10 cellular contexts compared by ENCODE assay signal in the genomic region with DNA sequence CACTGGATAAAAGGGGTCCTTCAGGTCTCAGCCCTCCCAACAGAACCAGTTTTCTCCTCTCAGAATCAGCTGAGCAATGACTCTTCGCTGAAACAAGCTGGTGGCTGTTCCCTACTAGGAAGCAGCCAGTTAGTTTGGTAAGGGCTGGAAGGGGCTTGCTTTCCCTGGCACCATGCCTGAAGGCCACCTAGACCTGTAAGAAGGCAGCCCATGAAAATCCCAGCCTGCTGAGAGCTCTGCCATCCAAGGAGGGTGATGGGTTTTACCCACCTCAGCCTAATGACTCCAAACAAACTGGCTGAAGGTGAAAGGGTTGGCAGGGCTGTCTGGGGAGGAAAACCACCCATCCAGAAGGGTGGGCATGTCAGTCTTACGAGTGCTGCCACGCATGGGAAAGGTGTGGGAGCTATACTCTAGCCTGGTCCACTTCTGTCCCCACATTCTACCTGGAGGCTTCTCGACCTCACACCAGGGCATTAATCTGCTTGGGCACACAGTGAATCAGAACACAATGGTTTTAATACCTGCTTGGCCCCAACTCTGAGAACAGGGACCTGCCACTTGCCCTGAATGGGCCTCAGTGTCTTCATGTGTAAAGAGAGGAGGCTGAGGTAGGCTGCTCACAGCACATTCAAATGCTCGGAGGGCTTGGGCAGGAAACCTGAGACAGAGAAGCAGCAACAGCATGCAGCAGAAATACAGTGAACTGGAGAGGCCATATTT. TPM values are rescaled to one million over a fixed set of nuclear protein-coding genes. Genes with fewer than 3 reads are reported as not detected.
DNase-seq lines count a peak whose midpoint lies in the region; ATAC-seq and TF ChIP-seq lines count a peak whose summit lies in the region.
"Had no signal": no experiment of that assay in that cellular context is flagged by ENCODE, and none has a peak within 500 bp of the region (broad histone marks: within the 10 kb centered on the region; RNA-seq: fewer than 3 reads in every experiment).

No MANE protein-coding gene starts in this region.

- peaks cover 14% of the 10 kb centered on the region for H3K36me3 Mint-ChIP-seq in activated naive CD4-positive, alpha-beta T cell treated with anti-CD3 and anti-CD28 coated beads, Interleukin-2, amount 50 U/mL, for 24 hours
- H3K36me3 Mint-ChIP-seq in activated T-helper 2 cell treated with anti-CD3 and anti-CD28 coated beads, Interferon-gamma antibody, Interleukin-2, Interleukin-4, amounts not matched to agents 10 μg/mL and 5 μg/mL and 100 μg/mL, durations not matched to agents 14 hours and 24 hours and 36 hours (ENCODE audit: low read depth) = peaks cover 67% of the 10 kb centered on the region
- H3K36me3 Mint-ChIP-seq in progenitor cell of endocrine pancreas (ENCODE audit: insufficient read depth) = peaks cover 3% of the 10 kb centered on the region

- no peak overlapping the region for H2AFZ ChIP-seq in osteoblast (ENCODE audit: low read length)

- TF ChIP-seq CTCF in coronary artery (IDR thresholded peaks at IDR 0.05) (no peak), osteoblast (IDR thresholded peaks at IDR 0.05; ENCODE audit: extremely low read depth, low read depth, low read length) (no peak), upper lobe of left lung (IDR thresholded peaks at IDR 0.05) (no peak), progenitor cell of endocrine pancreas (IDR thresholded peaks at IDR 0.05; ENCODE audit: unreplicated experiment) (no peak)

- H3K4me1 ChIP-seq in osteoblast (ENCODE audit: insufficient read depth, low read length) = peaks cover 22% of the 10 kb centered on the region
- peaks cover 70 to 96% (median 75%) of the 10 kb centered on the region in 4 donors for H3K4me1 ChIP-seq in upper lobe of left lung

- H3K27me3 ChIP-seq in osteoblast (ENCODE audit: insufficient read depth, low read length) (no peaks in the 10 kb centered on the region), upper lobe of left lung (no peaks in the 10 kb centered on the region)

- no peaks in the 10 kb centered on the region for H3K9me3 ChIP-seq in osteoblast (ENCODE audit: low read depth, low read length)
- no peaks in the 10 kb centered on the region for H3K9me3 ChIP-seq in upper lobe of left lung

- DNase-seq in activated naive CD4-positive, alpha-beta T cell (lab: John Stamatoyannopoulos, UW) = no peak
- DNase-seq in coronary artery (ENCODE audit: low spot score) (no peak), osteoblast (ENCODE audit: insufficient read length, low spot score, missing footprints) (no peak), upper lobe of left lung (no peak), NCI-H146 treated with DMSO at 0.1 percent for 48 hours (lab: John Stamatoyannopoulos, UW; ENCODE audit: unreplicated experiment) (no peak), progenitor cell of endocrine pancreas (ENCODE audit: low spot score, unreplicated experiment) (no peak)
- DNase-seq in activated T-helper 2 cell treated with anti-CD3 and anti-CD28 coated beads, Interferon-gamma antibody, Interleukin-2, Interleukin-4, amounts not matched to agents 10 μg/mL and 5 μg/mL and 100 μg/mL, durations not matched to agents 14 hours and 24 hours and 36 hours (ENCODE audit: low spot score) = no peak
- DNase-seq: activated naive CD4-positive, alpha-beta T cell treated with anti-CD3 and anti-CD28 coated beads, Interleukin-2, amount 50 U/mL, for 16 hours; NCI-H2029 treated with DMSO at 0.1 percent for 48 hours had no signal

- intact Hi-C loops in activated T-helper 2 cell treated with anti-CD3 and anti-CD28 coated beads, Interferon-gamma antibody, Interleukin-2, Interleukin-4, amounts not matched to agents 10 μg/mL and 5 μg/mL and 100 μg/mL, durations not matched to agents 14 hours and 24 hours and 36 hours (cut with micrococcal nuclease) = no loop called here

- no peak overlapping the region for H3K4me2 ChIP-seq in osteoblast (ENCODE audit: insufficient read depth, low read length)

- no peak for TF ChIP-seq EP300 in upper lobe of left lung (IDR thresholded peaks at IDR 0.05)

- H3K4me3 ChIP-seq in coronary artery (no peak overlapping the region), osteoblast (ENCODE audit: insufficient read depth, low read length) (no peak overlapping the region), upper lobe of left lung (no peak overlapping the region)

- H3K9me3 Mint-ChIP-seq in activated naive CD4-positive, alpha-beta T cell treated with anti-CD3 and anti-CD28 coated beads, Interleukin-2, amount 50 U/mL, for 24 hours = no peaks in the 10 kb centered on the region
- H3K9me3 Mint-ChIP-seq in activated T-helper 2 cell treated with anti-CD3 and anti-CD28 coated beads, Interferon-gamma antibody, Interleukin-2, Interleukin-4, amounts not matched to agents 10 μg/mL and 5 μg/mL and 100 μg/mL, durations not matched to agents 14 hours and 24 hours and 36 hours = no peaks in the 10 kb centered on the region
- H3K9me3 Mint-ChIP-seq in progenitor cell of endocrine pancreas (ENCODE audit: low read depth) = no peaks in the 10 kb centered on the region

- TF ChIP-seq POLR2A in upper lobe of left lung (IDR thresholded peaks at IDR 0.05) = no peak

- H4K20me1 ChIP-seq in osteoblast (ENCODE audit: insufficient read depth, low read length) = no peaks in the 10 kb centered on the region

- peaks cover 3% of the 10 kb centered on the region for H3K79me2 ChIP-seq in osteoblast (ENCODE audit: insufficient read depth, low read length)

- H3K36me3 ChIP-seq in osteoblast (ENCODE audit: insufficient read depth, low read length) = peaks cover 24% of the 10 kb centered on the region
- peaks cover 35 to 98% (median 82%) of the 10 kb centered on the region in 4 donors for H3K36me3 ChIP-seq in upper lobe of left lung

- peak overlapping the region; percentile 59 to 90 for H3K27ac ChIP-seq in coronary artery
- H3K27ac ChIP-seq in osteoblast (ENCODE audit: low read depth, low read length) = peak overlapping the region; percentile 95
- H3K27ac ChIP-seq in upper lobe of left lung = peak overlapping the region; percentile 51 to 90 (median 84)

- H3K27me3 Mint-ChIP-seq in activated naive CD4-positive, alpha-beta T cell treated with anti-CD3 and anti-CD28 coated beads, Interleukin-2, amount 50 U/mL, for 24 hours = no peaks in the 10 kb centered on the region
- H3K27me3 Mint-ChIP-seq in activated T-helper 2 cell treated with anti-CD3 and anti-CD28 coated beads, Interferon-gamma antibody, Interleukin-2, Interleukin-4, amounts not matched to agents 10 μg/mL and 5 μg/mL and 100 μg/mL, durations not matched to agents 14 hours and 24 hours and 36 hours (ENCODE audit: low read depth) = no peaks in the 10 kb centered on the region
- no peaks in the 10 kb centered on the region for H3K27me3 Mint-ChIP-seq in progenitor cell of endocrine pancreas

- peak overlapping the region; percentile 23 for H3K27ac Mint-ChIP-seq in activated naive CD4-positive, alpha-beta T cell treated with anti-CD3 and anti-CD28 coated beads, Interleukin-2, amount 50 U/mL, for 24 hours
- no peak overlapping the region for H3K27ac Mint-ChIP-seq in activated T-helper 2 cell treated with anti-CD3 and anti-CD28 coated beads, Interferon-gamma antibody, Interleukin-2, Interleukin-4, amounts not matched to agents 10 μg/mL and 5 μg/mL and 100 μg/mL, durations not matched to agents 14 hours and 24 hours and 36 hours
- no peak overlapping the region for H3K27ac Mint-ChIP-seq in progenitor cell of endocrine pancreas

- 70 to 76% methylated on average over 5 of the region's 5 CpGs for WGBS in upper lobe of left lung, 2 donors

- no peak for ATAC-seq in upper lobe of left lung (ENCODE audit: low FRiP score in 2 of 2)

- peaks cover 53% of the 10 kb centered on the region for H3K4me1 Mint-ChIP-seq in activated naive CD4-positive, alpha-beta T cell treated with anti-CD3 and anti-CD28 coated beads, Interleukin-2, amount 50 U/mL, for 24 hours
- peaks cover 30% of the 10 kb centered on the region for H3K4me1 Mint-ChIP-seq in activated T-helper 2 cell treated with anti-CD3 and anti-CD28 coated beads, Interferon-gamma antibody, Interleukin-2, Interleukin-4, amounts not matched to agents 10 μg/mL and 5 μg/mL and 100 μg/mL, durations not matched to agents 14 hours and 24 hours and 36 hours (ENCODE audit: low read depth)
- peaks cover 12% of the 10 kb centered on the region for H3K4me1 Mint-ChIP-seq in progenitor cell of endocrine pancreas (ENCODE audit: low read depth)

- no peak overlapping the region for H3K4me3 Mint-ChIP-seq in activated naive CD4-positive, alpha-beta T cell treated with anti-CD3 and anti-CD28 coated beads, Interleukin-2, amount 50 U/mL, for 24 hours
- H3K4me3 Mint-ChIP-seq in activated T-helper 2 cell treated with anti-CD3 and anti-CD28 coated beads, Interferon-gamma antibody, Interleukin-2, Interleukin-4, amounts not matched to agents 10 μg/mL and 5 μg/mL and 100 μg/mL, durations not matched to agents 14 hours and 24 hours and 36 hours (ENCODE audit: low read depth) = no peak overlapping the region
- no peak overlapping the region for H3K4me3 Mint-ChIP-seq in progenitor cell of endocrine pancreas (ENCODE audit: low read depth)

RNA-seq across cellular contexts. Expression of gene CD46, which starts 53.1 kb away (rescaled TPM):
- total RNA-seq in osteoblast (92.6 and 98.7 TPM in 2 replicates), upper lobe of left lung (100 to 1,000 TPM; 105 to 358 (median 248) TPM), progenitor cell of endocrine pancreas (214 and 230 TPM in 2 replicates)
- 113 and 116 TPM in 2 replicates for total RNA-seq in activated T-helper 2 cell treated with anti-CD3 and anti-CD28 coated beads, Interferon-gamma antibody, Interleukin-2, Interleukin-4, amounts not matched to agents 10 μg/mL and 5 μg/mL and 100 μg/mL, durations not matched to agents 14 hours and 24 hours and 36 hours
